Comparison of ENCODE assay signal across 7 cellular contexts in the genomic region with DNA sequence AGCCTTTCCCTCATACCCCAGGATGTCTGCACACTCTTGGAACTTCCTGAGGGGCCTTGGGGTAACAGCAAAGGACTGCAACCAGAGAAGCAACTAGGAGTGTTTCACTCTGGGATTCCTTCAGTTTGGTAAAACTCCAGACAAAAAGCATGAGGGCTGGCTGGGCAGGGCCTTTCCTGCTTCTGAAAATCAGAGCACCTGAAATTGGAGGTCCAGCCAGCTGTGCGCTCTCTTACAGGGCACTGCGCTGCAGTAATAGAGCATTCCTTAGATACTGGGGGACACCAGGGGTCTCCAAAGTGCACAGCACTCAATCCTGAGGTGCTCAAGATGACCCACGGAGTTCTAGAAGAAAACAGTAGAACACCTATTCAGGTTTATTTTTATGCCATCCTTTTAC. TPM values are rescaled to one million over a fixed set of nuclear protein-coding genes. Genes with fewer than 3 reads are reported as not detected.
"Had no signal": no experiment of that assay in that cellular context is flagged by ENCODE, and none has a peak within 500 bp of the region (broad histone marks: within the 10 kb centered on the region; RNA-seq: fewer than 3 reads in every experiment).

No MANE protein-coding gene starts in this region.

- H3K4me3 Mint-ChIP-seq: HFFc6 had no signal

- H3K27ac Mint-ChIP-seq: HFFc6 had no signal

- H3K4me3 ChIP-seq: GM23248, HAP-1, K562 had no signal

- H3K9ac ChIP-seq: GM23248 had no signal

- H3K27ac ChIP-seq: GM23248 had no signal

- H3K36me3 ChIP-seq: HAP-1 had no signal

- H3K9me3 Mint-ChIP-seq: HFFc6 had no signal

- DNase-seq: GM23248, GOT3, H7, HFFc6, IMR-90 had no signal

- H3K9me3 ChIP-seq: HAP-1 had no signal

- H2AFZ ChIP-seq: GM23248 had no signal

RNA-seq across cellular contexts. Expression of gene PLEKHA7, which starts 49.7 kb away (rescaled TPM):
- total RNA-seq: IMR-90 had no signal
